ENCODE assay signal across 11 cellular contexts in genomic region chr2:134758632-134759031, GRCh38. TPM values are rescaled to one million over a fixed set of nuclear protein-coding genes. Genes with fewer than 3 reads are reported as not detected.
DNase-seq lines count a peak whose midpoint lies in the region; ATAC-seq and TF ChIP-seq lines count a peak whose summit lies in the region.
"Had no signal": no experiment of that assay in that cellular context is flagged by ENCODE, and none has a peak within 500 bp of the region (broad histone marks: within the 10 kb centered on the region; RNA-seq: fewer than 3 reads in every experiment).

No MANE protein-coding gene starts in this region.

- TF ChIP-seq CTCF in gastrocnemius medialis (IDR thresholded peaks at IDR 0.05 in 4 of 5, conservative IDR thresholded peaks at IDR 0.05 in 1 of 5) (no peak), GM23338 (conservative IDR thresholded peaks at IDR 0.05; ENCODE audit: low read depth in 2 of 2) (no peak), BE2C (IDR thresholded peaks at IDR 0.05; ENCODE audit: low read depth, low read length) (no peak)

- DNase-seq in NOMO-1 treated with DMSO at 0.1 percent for 48 hours (lab: John Stamatoyannopoulos, UW; ENCODE audit: unreplicated experiment) (peak; percentile 67), gastrocnemius medialis (no peak), GM23338 (ENCODE audit: low spot score) (no peak), BE2C (no peak)
- no peak for DNase-seq in activated naive CD4-positive, alpha-beta T cell treated with anti-CD3 and anti-CD28 coated beads, Interleukin-2, amount 10 ng/mL, durations not matched to agents 7 days and 5 days
- DNase-seq: activated CD8-positive, alpha-beta memory T cell treated with anti-CD3 and anti-CD28 coated beads for 24 hours had no signal

- ATAC-seq in GM19397 (IDR thresholded peaks at IDR 0.05; ENCODE audit: unreplicated experiment) (peak; percentile 84), HG03039 (IDR thresholded peaks at IDR 0.05; ENCODE audit: unreplicated experiment) (peak; percentile 87), gastrocnemius medialis (no peak), GM23338 (no peak)

- peaks cover 0 to 34% (median 10%) of the 10 kb centered on the region in 10 experiments; a peak in 11 of 20 replicates for H3K4me1 ChIP-seq in BLaER1 treated with 17β-estradiol and CSF1 and Interleukin-3, amounts not matched to agents 10 nM and 100 nM
- H3K4me1 ChIP-seq in gastrocnemius medialis: no peaks in the 10 kb centered on the region
- H3K4me1 ChIP-seq in GM23338 (ENCODE audit: insufficient read depth): no peaks in the 10 kb centered on the region
- no peaks in the 10 kb centered on the region for H3K4me1 ChIP-seq in BE2C
- H3K4me1 ChIP-seq: breast epithelium, tibial nerve had no signal

- peak overlapping the region in 4 of 11 experiments; percentile 59 to 76 (median 66); a peak in 7 of 22 replicates for H3K27ac ChIP-seq in BLaER1 treated with 17β-estradiol and CSF1 and Interleukin-3, amounts not matched to agents 10 nM and 100 nM
- H3K27ac ChIP-seq in gastrocnemius medialis (no peak overlapping the region), GM23338 (ENCODE audit: low read depth) (no peak overlapping the region)
- H3K27ac ChIP-seq: breast epithelium, tibial nerve had no signal

- H3K4me2 ChIP-seq in BLaER1 treated with 17β-estradiol and CSF1 and Interleukin-3, amounts not matched to agents 10 nM and 100 nM: peak overlapping the region in 8 of 11 experiments; percentile 7 to 90 (median 40); a peak in 9 of 22 replicates
- no peak overlapping the region for H3K4me2 ChIP-seq in GM23338

- TF ChIP-seq POLR2A in gastrocnemius medialis (IDR thresholded peaks at IDR 0.05): no peak

- peak overlapping the region in 1 of 11 experiments; percentile 56; a peak in 1 of 22 replicates for H3K9ac ChIP-seq in BLaER1 treated with 17β-estradiol and CSF1 and Interleukin-3, amounts not matched to agents 10 nM and 100 nM

- no peaks in the 10 kb centered on the region for H3K9me2 ChIP-seq in GM23338 (ENCODE audit: insufficient read depth)

- no peak overlapping the region for H3K4me3 Mint-ChIP-seq in GM23338
- no peak overlapping the region for H3K4me3 Mint-ChIP-seq in activated naive CD4-positive, alpha-beta T cell treated with anti-CD3 and anti-CD28 coated beads, Interleukin-2, amount 10 ng/mL, durations not matched to agents 7 days and 5 days

- H3K4me3 ChIP-seq in BLaER1 treated with 17β-estradiol and CSF1 and Interleukin-3, amounts not matched to agents 10 nM and 100 nM: no peak overlapping the region
- H3K4me3 ChIP-seq in gastrocnemius medialis (no peak overlapping the region), GM23338 (no peak overlapping the region), BE2C (ENCODE audit: low read depth, low read length) (no peak overlapping the region)
- H3K4me3 ChIP-seq: breast epithelium, tibial nerve had no signal

- no peaks in the 10 kb centered on the region for H3K36me3 Mint-ChIP-seq in GM23338 (ENCODE audit: low read depth)
- H3K36me3 Mint-ChIP-seq in activated naive CD4-positive, alpha-beta T cell treated with anti-CD3 and anti-CD28 coated beads, Interleukin-2, amount 10 ng/mL, durations not matched to agents 7 days and 5 days: no peaks in the 10 kb centered on the region

- no peaks in the 10 kb centered on the region for H3K27me3 ChIP-seq in BLaER1 treated with 17β-estradiol and CSF1 and Interleukin-3, amounts not matched to agents 10 nM and 100 nM
- H3K27me3 ChIP-seq in gastrocnemius medialis (no peaks in the 10 kb centered on the region), GM23338 (ENCODE audit: insufficient read depth) (no peaks in the 10 kb centered on the region), BE2C (no peaks in the 10 kb centered on the region)
- H3K27me3 ChIP-seq: breast epithelium, tibial nerve had no signal

- H2AFZ ChIP-seq in GM23338: no peak overlapping the region

- no peak overlapping the region for H3K27ac Mint-ChIP-seq in GM23338
- no peak overlapping the region for H3K27ac Mint-ChIP-seq in activated naive CD4-positive, alpha-beta T cell treated with anti-CD3 and anti-CD28 coated beads, Interleukin-2, amount 10 ng/mL, durations not matched to agents 7 days and 5 days

- in situ Hi-C loops in gastrocnemius medialis (cut with MboI; ENCODE audit: low sequenced_read_pairs in 4 of 4): no loop called here

- H4K20me1 ChIP-seq in BLaER1 treated with 17β-estradiol and CSF1 and Interleukin-3, amounts not matched to agents 10 nM and 100 nM: no peaks in the 10 kb centered on the region
- no peaks in the 10 kb centered on the region for H4K20me1 ChIP-seq in GM23338 (replicated peaks; ENCODE audit: insufficient read depth)

- intact Hi-C loops in gastrocnemius medialis (cut with DNase I; ENCODE audit: low total_unique reads): no loop called here

- no peaks in the 10 kb centered on the region for H3K36me3 ChIP-seq in BLaER1 treated with 17β-estradiol and CSF1 and Interleukin-3, amounts not matched to agents 10 nM and 100 nM
- H3K36me3 ChIP-seq in gastrocnemius medialis: no peaks in the 10 kb centered on the region
- H3K36me3 ChIP-seq in GM23338 (ENCODE audit: insufficient read depth): no peaks in the 10 kb centered on the region
- no peaks in the 10 kb centered on the region for H3K36me3 ChIP-seq in BE2C
- H3K36me3 ChIP-seq: breast epithelium, tibial nerve had no signal

- no peaks in the 10 kb centered on the region for H3F3A ChIP-seq in GM23338 (replicated peaks; ENCODE audit: low read depth)

- H3K9me3 Mint-ChIP-seq in GM23338: peaks cover 7% of the 10 kb centered on the region; the same call in 2 of the 3 replicates
- no peaks in the 10 kb centered on the region for H3K9me3 Mint-ChIP-seq in activated naive CD4-positive, alpha-beta T cell treated with anti-CD3 and anti-CD28 coated beads, Interleukin-2, amount 10 ng/mL, durations not matched to agents 7 days and 5 days

- no peaks in the 10 kb centered on the region for H3K4me1 Mint-ChIP-seq in GM23338
- H3K4me1 Mint-ChIP-seq in activated naive CD4-positive, alpha-beta T cell treated with anti-CD3 and anti-CD28 coated beads, Interleukin-2, amount 10 ng/mL, durations not matched to agents 7 days and 5 days: no peaks in the 10 kb centered on the region

- peaks cover 0 to 13% (median 0%) of the 10 kb centered on the region in 11 experiments; a peak in 4 of 22 replicates for H3K9me3 ChIP-seq in BLaER1 treated with 17β-estradiol and CSF1 and Interleukin-3, amounts not matched to agents 10 nM and 100 nM (replicated peaks in 1 of 11)
- no peaks in the 10 kb centered on the region for H3K9me3 ChIP-seq in gastrocnemius medialis
- H3K9me3 ChIP-seq in BE2C: no peaks in the 10 kb centered on the region
- H3K9me3 ChIP-seq: breast epithelium, tibial nerve had no signal

- no peaks in the 10 kb centered on the region for H3K79me2 ChIP-seq in GM23338 (replicated peaks; ENCODE audit: insufficient read depth)

- CTCF ChIA-PET in activated naive CD4-positive, alpha-beta T cell treated with anti-CD3 and anti-CD28 coated beads, Interleukin-2, amount 10 ng/mL, durations not matched to agents 7 days and 5 days (lab: Charles Lee): no interaction called here

- H3K27me3 Mint-ChIP-seq in GM23338 (ENCODE audit: insufficient read depth, low read depth, poor library complexity): peaks cover 2% of the 10 kb centered on the region
- H3K27me3 Mint-ChIP-seq in activated naive CD4-positive, alpha-beta T cell treated with anti-CD3 and anti-CD28 coated beads, Interleukin-2, amount 10 ng/mL, durations not matched to agents 7 days and 5 days: peaks cover 45% of the 10 kb centered on the region

TF ChIP-seq in GM23338, 12 proteins besides CTCF, POLR2A, EP300 and RAD21 (continues in another document):
- TF ChIP-seq, protein P1, sequence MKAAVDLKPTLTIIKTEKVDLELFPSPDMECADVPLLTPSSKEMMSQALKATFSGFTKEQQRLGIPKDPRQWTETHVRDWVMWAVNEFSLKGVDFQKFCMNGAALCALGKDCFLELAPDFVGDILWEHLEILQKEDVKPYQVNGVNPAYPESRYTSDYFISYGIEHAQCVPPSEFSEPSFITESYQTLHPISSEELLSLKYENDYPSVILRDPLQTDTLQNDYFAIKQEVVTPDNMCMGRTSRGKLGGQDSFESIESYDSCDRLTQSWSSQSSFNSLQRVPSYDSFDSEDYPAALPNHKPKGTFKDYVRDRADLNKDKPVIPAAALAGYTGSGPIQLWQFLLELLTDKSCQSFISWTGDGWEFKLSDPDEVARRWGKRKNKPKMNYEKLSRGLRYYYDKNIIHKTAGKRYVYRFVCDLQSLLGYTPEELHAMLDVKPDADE (IDR thresholded peaks at IDR 0.05): no peak
- TF ChIP-seq EZH2 (IDR thresholded peaks at IDR 0.05; ENCODE audit: low read depth, unreplicated experiment): no peak
- no peak for TF ChIP-seq ZNF114 (CRISPR knock-in tag; IDR thresholded peaks at IDR 0.05)
- no peak for TF ChIP-seq POLR2AphosphoS5 (IDR thresholded peaks at IDR 0.05; ENCODE audit: low read depth)
- no peak for TF ChIP-seq JUNB (IDR thresholded peaks at IDR 0.05; ENCODE audit: unreplicated experiment)
- no peak for TF ChIP-seq STAT1 (IDR thresholded peaks at IDR 0.05; ENCODE audit: unreplicated experiment)
- TF ChIP-seq NANOG (IDR thresholded peaks at IDR 0.05; ENCODE audit: borderline replicate concordance): no peak

RNA-seq across cellular contexts. Expression of gene TMEM163, which starts 39.8 kb away (rescaled TPM):
- not detected for total RNA-seq in gastrocnemius medialis
- total RNA-seq in GM23338 (2014; rRNA removed; shearing (Covaris generic)): 0.85 and 1.1 TPM in 2 replicates
- polyA plus RNA-seq in GM23338 (2016; fragmentation: Nextera tagmentation; extraction: Ambion mirVana): 1.3 and 1.8 TPM in 2 replicates
- polyA plus RNA-seq in BE2C (2012; ENCODE audit: insufficient read depth, insufficient read length, low read depth): not detected
- total RNA-seq: tibial nerve had no signal

Comparison
In these comparisons a context has a peak if more than half of its experiments do, and no peak if none do; other contexts are left out.
1. ATAC-seq: peak in GM19397 (single experiment) and HG03039 (single experiment); none in gastrocnemius medialis (0 of 2) and GM23338 (single experiment).